Comparison of ENCODE assay signal across 14 cellular contexts in genomic region chr22:17396531-17396930, GRCh38. TPM values are rescaled to one million over a fixed set of nuclear protein-coding genes. Genes with fewer than 3 reads are reported as not detected.
DNase-seq lines count a peak whose midpoint lies in the region; ATAC-seq, FAIRE-seq and TF ChIP-seq lines count a peak whose summit lies in the region.
"Had no signal": no experiment of that assay in that cellular context is flagged by ENCODE, and none has a peak within 500 bp of the region (broad histone marks: within the 10 kb centered on the region; RNA-seq: fewer than 3 reads in every experiment).

No MANE protein-coding gene starts in this region.

- peaks cover 9% of the 10 kb centered on the region for H3K4me1 Mint-ChIP-seq in stimulated activated naive CD8-positive, alpha-beta T cell treated with anti-CD3 and anti-CD28 coated beads, Interleukin-15, Interleukin-2, amounts not matched to agents 100 ng/mL and 50 ng/mL, for 24 hours (ENCODE audit: low read depth)
- H3K4me1 Mint-ChIP-seq in stimulated activated naive CD8-positive, alpha-beta T cell treated with anti-CD3 and anti-CD28 coated beads, Interleukin-15, amount 100 ng/mL, for 72 hours = no peaks in the 10 kb centered on the region

- no peak for ATAC-seq in stimulated activated naive CD8-positive, alpha-beta T cell treated with anti-CD3 and anti-CD28 coated beads, Interleukin-15, amount 100 ng/mL, for 72 hours
- peak; percentile 44 for ATAC-seq in lung (ENCODE audit: insufficient read depth, low FRiP score)

- FAIRE-seq in bronchial epithelial cell (lab: Jason Lieb, UNC) = no peak

- H3K27me3 ChIP-seq in bronchial epithelial cell (ENCODE audit: control insufficient read depth, insufficient read depth, low read length) (no peaks in the 10 kb centered on the region), lung (ENCODE audit: control insufficient read depth, insufficient read depth) (no peaks in the 10 kb centered on the region), WERI-Rb-1 (ENCODE audit: insufficient read depth, low read depth, severe bottlenecking) (peaks cover 2% of the 10 kb centered on the region)

- WGBS in lung, 2 donors = 67 to 86% methylated on average over 2 of the region's 2 CpGs

- H3K4me1 ChIP-seq in lung (ENCODE audit: control insufficient read depth in 2 of 2, insufficient read depth in 2 of 2, low read length in 2 of 2) = peaks cover 0 to 5% of the 10 kb centered on the region in 2 donors

- peak overlapping the region; percentile 17 for H3K27ac Mint-ChIP-seq in stimulated activated naive CD8-positive, alpha-beta T cell treated with anti-CD3 and anti-CD28 coated beads, Interleukin-15, Interleukin-2, amounts not matched to agents 100 ng/mL and 50 ng/mL, for 24 hours
- H3K27ac Mint-ChIP-seq in stimulated activated naive CD8-positive, alpha-beta T cell treated with anti-CD3 and anti-CD28 coated beads, Interleukin-15, amount 100 ng/mL, for 72 hours = no peak overlapping the region

- H3K9me3 ChIP-seq in lung (ENCODE audit: control insufficient read depth in 2 of 2, insufficient read depth in 1 of 2, low read length in 1 of 2) = no peaks in the 10 kb centered on the region
- H3K9me3 ChIP-seq in WERI-Rb-1 (ENCODE audit: severe bottlenecking) = no peaks in the 10 kb centered on the region

- TF ChIP-seq CTCF in bronchial epithelial cell (IDR thresholded peaks at IDR 0.05; ENCODE audit: insufficient read depth, low read length, severe bottlenecking) (no peak), lung (IDR thresholded peaks at IDR 0.05; ENCODE audit: control extremely low read depth, extremely low read depth) (no peak), WERI-Rb-1 (IDR thresholded peaks at IDR 0.05; ENCODE audit: low read depth, low read length) (no peak)

- H3K4me3 Mint-ChIP-seq in stimulated activated naive CD8-positive, alpha-beta T cell treated with anti-CD3 and anti-CD28 coated beads, Interleukin-15, Interleukin-2, amounts not matched to agents 100 ng/mL and 50 ng/mL, for 24 hours = no peak overlapping the region
- H3K4me3 Mint-ChIP-seq in stimulated activated naive CD8-positive, alpha-beta T cell treated with anti-CD3 and anti-CD28 coated beads, Interleukin-15, amount 100 ng/mL, for 72 hours = no peak overlapping the region

- H3K27me3 Mint-ChIP-seq in stimulated activated naive CD8-positive, alpha-beta T cell treated with anti-CD3 and anti-CD28 coated beads, Interleukin-15, Interleukin-2, amounts not matched to agents 100 ng/mL and 50 ng/mL, for 24 hours = no peaks in the 10 kb centered on the region
- H3K27me3 Mint-ChIP-seq in stimulated activated naive CD8-positive, alpha-beta T cell treated with anti-CD3 and anti-CD28 coated beads, Interleukin-15, amount 100 ng/mL, for 72 hours = no peaks in the 10 kb centered on the region

- H3K36me3 ChIP-seq in bronchial epithelial cell (ENCODE audit: control insufficient read depth, insufficient read depth, low read length) (no peaks in the 10 kb centered on the region), lung (ENCODE audit: control insufficient read depth in 2 of 2, insufficient read depth in 2 of 2, low read length in 2 of 2) (no peaks in the 10 kb centered on the region), WERI-Rb-1 (no peaks in the 10 kb centered on the region)

- H3K36me3 Mint-ChIP-seq in stimulated activated naive CD8-positive, alpha-beta T cell treated with anti-CD3 and anti-CD28 coated beads, Interleukin-15, Interleukin-2, amounts not matched to agents 100 ng/mL and 50 ng/mL, for 24 hours (ENCODE audit: low read depth) = no peaks in the 10 kb centered on the region

- DNase-seq in stimulated activated naive CD8-positive, alpha-beta T cell treated with anti-CD3 and anti-CD28 coated beads, Interleukin-15, amount 100 ng/mL, for 72 hours = no peak
- DNase-seq in bronchial epithelial cell (ENCODE audit: low read depth) (peak; percentile 2), lung (ENCODE audit: low spot score) (no peak), WERI-Rb-1 (no peak), NCI-H345 (lab: John Stamatoyannopoulos, UW) (no peak), putamen (ENCODE audit: low spot score) (no peak)
- DNase-seq: AML-193, IMR-90, Kasumi-1, NCI-H187 treated with DMSO at 0.1 percent for 48 hours, NCI-H2171 treated with DMSO at 0.1 percent for 48 hours, NCI-H524, SHP77 treated with DMSO at 0.1 percent for 48 hours had no signal

- H3K27ac ChIP-seq in lung (ENCODE audit: low read depth in 1 of 2, low read length in 1 of 2) (no peak overlapping the region), WERI-Rb-1 (no peak overlapping the region)

- H3K9me3 Mint-ChIP-seq in stimulated activated naive CD8-positive, alpha-beta T cell treated with anti-CD3 and anti-CD28 coated beads, Interleukin-15, Interleukin-2, amounts not matched to agents 100 ng/mL and 50 ng/mL, for 24 hours = no peaks in the 10 kb centered on the region
- H3K9me3 Mint-ChIP-seq in stimulated activated naive CD8-positive, alpha-beta T cell treated with anti-CD3 and anti-CD28 coated beads, Interleukin-15, amount 100 ng/mL, for 72 hours = no peaks in the 10 kb centered on the region

- H3K4me3 ChIP-seq in bronchial epithelial cell (ENCODE audit: low read depth, low read length) = no peak overlapping the region
- H3K4me3 ChIP-seq in lung = no peak overlapping the region
- H3K4me3 ChIP-seq in WERI-Rb-1 (ENCODE audit: low read depth, low read length) = no peak overlapping the region

RNA-seq across cellular contexts. Expression of gene CECR2, which starts 27.3 kb away (rescaled TPM):
- not detected in 2 replicates for total RNA-seq in bronchial epithelial cell
- total RNA-seq in lung = 10 to 100 TPM; 12.5 to 14.5 TPM
- 1 to 10 TPM; 1.1 to 3.0 TPM for polyA plus RNA-seq in lung
- total RNA-seq: IMR-90 had no signal

Comparison
In these comparisons a context has a peak if more than half of its experiments do, and no peak if none do; other contexts are left out.
1. RNA of gene CECR2, which starts 27.3 kb away (total RNA-seq): 12.5 to 14.5 TPM in lung; not detected in bronchial epithelial cell; every median in the first group is over 10 times any median in the second.